Comparison of ENCODE assay signal across 22 cellular contexts in the genomic region with DNA sequence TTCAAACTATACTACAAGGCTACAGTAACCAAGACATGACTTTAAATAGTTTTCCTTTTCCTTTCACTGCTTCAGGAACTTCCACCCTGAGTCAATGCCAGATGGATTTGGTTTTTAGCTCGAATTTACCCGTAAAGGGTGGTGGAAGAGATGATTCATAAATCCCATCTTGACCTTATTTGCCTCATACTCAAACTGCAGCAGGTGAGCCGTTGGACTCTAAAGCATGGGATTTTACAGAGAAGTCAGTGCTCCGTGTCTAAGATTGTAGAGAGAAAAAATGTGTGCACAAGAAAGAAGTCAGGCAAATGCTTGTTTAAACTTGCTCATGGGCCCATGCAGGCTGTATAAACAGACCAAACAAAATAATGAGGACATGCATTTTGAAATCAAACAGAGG.
DNase-seq lines count a peak whose midpoint lies in the region; ATAC-seq and TF ChIP-seq lines count a peak whose summit lies in the region.
"Had no signal": no experiment of that assay in that cellular context is flagged by ENCODE, and none has a peak within 500 bp of the region (broad histone marks: within the 10 kb centered on the region; RNA-seq: fewer than 3 reads in every experiment).

No MANE protein-coding gene starts in this region.

- TF ChIP-seq CTCF in RWPE2 (IDR thresholded peaks at IDR 0.05; ENCODE audit: poor library complexity, severe bottlenecking) (no peak), thyroid gland (IDR thresholded peaks at IDR 0.05) (no peak)

- H3K9me3 ChIP-seq in RWPE2 (ENCODE audit: severe bottlenecking), result no peaks in the 10 kb centered on the region
- H3K9me3 ChIP-seq in thyroid gland, result no peaks in the 10 kb centered on the region
- H3K9me3 ChIP-seq: heart left ventricle, spleen, upper lobe of right lung had no signal

- ATAC-seq in RWPE2 (ENCODE audit: low read depth), result peak; percentile 89
- no peak for ATAC-seq in HG02642 (IDR thresholded peaks at IDR 0.05; ENCODE audit: poor library complexity, unreplicated experiment)
- ATAC-seq in HG02973 (IDR thresholded peaks at IDR 0.05; ENCODE audit: unreplicated experiment), result no peak
- ATAC-seq: activated CD8-positive, alpha-beta T cell treated with anti-CD3 and anti-CD28 coated beads, Interleukin-2, amount 10 ng/mL, durations not matched to agents 7 days and 5 days; heart left ventricle; left cardiac atrium; right cardiac atrium; upper lobe of right lung had no signal

- WGBS in thyroid gland, 2 donors, result 26% methylated on average over 4 of the region's 4 CpGs

- H3K4me1 ChIP-seq in RWPE2 (ENCODE audit: insufficient read depth, poor library complexity, severe bottlenecking), result peaks cover 15% of the 10 kb centered on the region
- H3K4me1 ChIP-seq in thyroid gland, result no peaks in the 10 kb centered on the region
- H3K4me1 ChIP-seq: spleen, upper lobe of right lung had no signal

- peak overlapping the region; percentile 79 for H3K27ac ChIP-seq in RWPE2 (ENCODE audit: poor library complexity, severe bottlenecking)
- H3K27ac ChIP-seq in epithelial cell of prostate, result peak overlapping the region; percentile 59
- H3K27ac ChIP-seq in thyroid gland, result peak overlapping the region in 1 of 3 donors; percentile 47
- H3K27ac ChIP-seq: GM23248, heart left ventricle, spleen, upper lobe of right lung had no signal

- DNase-seq in DMS53 (lab: John Stamatoyannopoulos, UW), result peak; percentile 68
- no peak for DNase-seq in DMS53 treated with DMSO at 0.1 percent for 48 hours (lab: John Stamatoyannopoulos, UW; ENCODE audit: unreplicated experiment)
- DNase-seq in RWPE2 (ENCODE audit: low spot score), result no peak
- peak; percentile 69 for DNase-seq in epithelial cell of prostate (ENCODE audit: low read depth, low spot score)
- peak; percentile 44 to 51 for DNase-seq in thyroid gland
- DNase-seq in NCI-H82 (lab: John Stamatoyannopoulos, UW), result no peak
- DNase-seq: 8988T; activated CD8-positive, alpha-beta T cell treated with anti-CD3 and anti-CD28 coated beads, Interleukin-2, amount 10 ng/mL, durations not matched to agents 7 days and 5 days; activated effector memory CD4-positive, alpha-beta T cell treated with anti-CD3 and anti-CD28 coated beads, Interleukin-2, amount 50 U/mL, for 16 hours; activated T-cell treated with anti-CD3 and anti-CD28 coated beads, Interleukin-2, amount 50 U/mL, for 1 hour; GM23248; heart left ventricle; left cardiac atrium; NCI-H1092 treated with DMSO at 0.1 percent for 48 hours; NCI-H187 treated with DMSO at 0.1 percent for 48 hours; NCI-H2171 treated with DMSO at 0.1 percent for 48 hours; NCI-H524 treated with DMSO at 0.1 percent for 48 hours; right cardiac atrium; spleen; upper lobe of right lung had no signal

- H3K36me3 ChIP-seq in RWPE2 (ENCODE audit: low read depth) (no peaks in the 10 kb centered on the region), thyroid gland (no peaks in the 10 kb centered on the region)
- H3K36me3 ChIP-seq: heart left ventricle, spleen, upper lobe of right lung had no signal

- TF ChIP-seq POLR2A in thyroid gland (IDR thresholded peaks at IDR 0.05), result no peak

- no peak overlapping the region for H3K4me3 ChIP-seq in RWPE2 (ENCODE audit: severe bottlenecking)
- no peak overlapping the region for H3K4me3 ChIP-seq in thyroid gland (replicated peaks in 1 of 3)
- H3K4me3 ChIP-seq: GM23248, heart left ventricle, spleen, upper lobe of right lung had no signal

- no peaks in the 10 kb centered on the region for H3K27me3 ChIP-seq in RWPE2 (ENCODE audit: insufficient read depth, poor library complexity, severe bottlenecking)
- H3K27me3 ChIP-seq in thyroid gland, result no peaks in the 10 kb centered on the region
- H3K27me3 ChIP-seq: heart left ventricle, spleen, upper lobe of right lung had no signal

- intact Hi-C loops in thyroid gland (cut with DNase I), result no loop called here

Comparison
In these comparisons a context has a peak if more than half of its experiments do, and no peak if none do; other contexts are left out.
1. DNase-seq: peak in DMS53 (single experiment), epithelial cell of prostate (single experiment) and thyroid gland (2 of 2); none in DMS53 treated with DMSO at 0.1 percent for 48 hours (single experiment), RWPE2 (single experiment) and NCI-H82 (single experiment).